8 cellular contexts compared by ENCODE assay signal in the genomic region with DNA sequence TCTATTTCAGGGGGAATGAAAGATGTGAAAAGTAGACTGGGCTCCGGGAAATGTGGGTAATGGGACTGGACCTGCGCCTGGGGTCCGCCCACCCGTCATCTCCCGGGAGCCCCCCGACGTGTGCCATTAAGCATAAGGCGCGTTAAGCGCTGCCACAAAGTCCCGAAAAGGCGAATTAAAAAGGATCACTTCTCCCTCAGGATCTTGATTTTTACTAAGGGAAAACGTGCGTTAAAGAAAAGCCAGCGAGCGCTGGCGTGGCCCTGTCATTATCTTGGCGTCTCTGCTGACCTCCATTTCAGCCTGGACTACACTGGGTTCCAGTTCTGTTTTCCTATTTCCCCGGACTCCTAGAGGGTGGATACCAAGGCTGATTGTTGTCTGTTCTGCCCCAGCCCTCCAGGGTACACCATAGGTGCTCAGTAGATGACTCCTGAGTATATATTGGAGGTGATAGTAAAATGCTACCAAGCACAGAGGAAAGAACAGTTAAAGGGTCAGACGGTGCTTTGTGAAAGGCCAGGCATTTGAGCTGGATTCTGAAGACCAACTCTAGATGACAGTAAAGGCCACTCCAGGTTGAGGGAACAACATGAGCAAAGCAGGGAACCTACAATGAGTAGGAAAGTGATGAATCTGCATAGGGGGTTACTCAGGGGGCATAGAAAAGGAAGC.
DNase-seq lines count a peak whose midpoint lies in the region; ATAC-seq and TF ChIP-seq lines count a peak whose summit lies in the region.

No MANE protein-coding gene starts in this region.

- ATAC-seq in left colon: peak; percentile 58
- no peak for ATAC-seq in HG03457 (IDR thresholded peaks at IDR 0.05; ENCODE audit: unreplicated experiment)

- H3K36me3 Mint-ChIP-seq in activated naive CD4-positive, alpha-beta T cell treated with anti-CD3 and anti-CD28 coated beads for 36 hours (ENCODE audit: low read depth): no peaks in the 10 kb centered on the region

- H3K9me2 ChIP-seq in OCI-LY1 (ENCODE audit: low read depth, low read length): no peaks in the 10 kb centered on the region

- peak overlapping the region; percentile 50 for H3K27ac Mint-ChIP-seq in activated naive CD4-positive, alpha-beta T cell treated with anti-CD3 and anti-CD28 coated beads for 36 hours

- no peaks in the 10 kb centered on the region for H4K20me1 ChIP-seq in OCI-LY1 (ENCODE audit: insufficient read depth, low read length)

- peaks cover 32% of the 10 kb centered on the region for H3K4me1 Mint-ChIP-seq in activated naive CD4-positive, alpha-beta T cell treated with anti-CD3 and anti-CD28 coated beads for 36 hours (ENCODE audit: low read depth)

- H3F3A ChIP-seq in OCI-LY1 (ENCODE audit: insufficient read depth, low read length): no peaks in the 10 kb centered on the region

- H3K27ac ChIP-seq in OCI-LY1 (ENCODE audit: low read depth, low read length, poor library complexity, severe bottlenecking) (peak overlapping the region; percentile 58), cingulate gyrus (ENCODE audit: low read depth, low read length) (peak overlapping the region; percentile 93), substantia nigra (ENCODE audit: low read depth, low read length, poor library complexity, severe bottlenecking) (peak overlapping the region; percentile 89)

- H2AFZ ChIP-seq in OCI-LY1 (ENCODE audit: low read length): peak overlapping the region; percentile 69; the same call in 1 of the 2 replicates

- H3K4me3 Mint-ChIP-seq in activated naive CD4-positive, alpha-beta T cell treated with anti-CD3 and anti-CD28 coated beads for 36 hours: peak overlapping the region; percentile 68

- H3K79me2 ChIP-seq in OCI-LY1 (ENCODE audit: insufficient read depth, low read length): no peaks in the 10 kb centered on the region

- H3K4me3 ChIP-seq in OCI-LY1 (ENCODE audit: low read depth, low read length, poor library complexity, severe bottlenecking): peak overlapping the region; percentile 71

- TF ChIP-seq CTCF in OCI-LY1 (IDR thresholded peaks at IDR 0.05; ENCODE audit: low read length): no peak; the same call in 1 of the 2 replicates

- H3K36me3 ChIP-seq in OCI-LY1 (ENCODE audit: insufficient read depth, low read length): no peaks in the 10 kb centered on the region

- intact Hi-C loops in activated naive CD4-positive, alpha-beta T cell treated with anti-CD3 and anti-CD28 coated beads for 36 hours (cut with micrococcal nuclease): loop anchor here (1.0 to 5.0 kb wide), 7 partner anchors 33 to 1373 kb away; a partner anchor contains a TSS
- intact Hi-C loops in left colon (cut with DNase I, micrococcal nuclease): loop anchor here (5.0 to 10.0 kb wide), 4 partner anchors 87 to 337 kb away; a partner anchor contains a TSS

- peak overlapping the region; percentile 85 for H3K9ac ChIP-seq in OCI-LY1 (ENCODE audit: low read length)

- peak overlapping the region; percentile 93 for H3K4me2 ChIP-seq in OCI-LY1 (ENCODE audit: low read length)

- H3K9me3 Mint-ChIP-seq in activated naive CD4-positive, alpha-beta T cell treated with anti-CD3 and anti-CD28 coated beads for 36 hours: no peaks in the 10 kb centered on the region

- H3K27me3 Mint-ChIP-seq in activated naive CD4-positive, alpha-beta T cell treated with anti-CD3 and anti-CD28 coated beads for 36 hours (ENCODE audit: low read depth): no peaks in the 10 kb centered on the region

- peak; percentile 11 for DNase-seq in activated naive CD4-positive, alpha-beta T cell treated with anti-CD3 and anti-CD28 coated beads for 36 hours
- no peak for DNase-seq in activated naive CD4-positive, alpha-beta T cell treated with Interleukin-2 at 50 U/mL for 16 hours
- DNase-seq in left colon: peak; percentile 46 to 48
- DNase-seq in substantia nigra (lab: John Stamatoyannopoulos, UW): peak in 28 of 49 donors; percentile 10 to 65 (median 28)
- DNase-seq in HCEC 1CT: no peak

- H3K27me3 ChIP-seq in OCI-LY1 (ENCODE audit: insufficient read depth, low read length): no peaks in the 10 kb centered on the region

- H3K4me1 ChIP-seq in OCI-LY1 (ENCODE audit: insufficient read depth, low read length, severe bottlenecking): peaks cover 51% of the 10 kb centered on the region

- CTCF ChIA-PET in activated naive CD4-positive, alpha-beta T cell treated with anti-CD3 and anti-CD28 coated beads for 36 hours (lab: Charles Lee): no interaction called here

- no peaks in the 10 kb centered on the region for H3K9me3 ChIP-seq in OCI-LY1 (ENCODE audit: low read length)

Comparison
In these comparisons a context has a peak if more than half of its experiments do, and no peak if none do; other contexts are left out.
1. DNase-seq: peak in activated naive CD4-positive, alpha-beta T cell treated with anti-CD3 and anti-CD28 coated beads for 36 hours (single experiment), left colon (2 of 2) and substantia nigra (28 of 49); none in activated naive CD4-positive, alpha-beta T cell treated with Interleukin-2 at 50 U/mL for 16 hours (single experiment) and HCEC 1CT (single experiment).
2. Peak in every context shown above with its lines, with median percentiles within 50 percentile points of each other: H3K27ac ChIP-seq.